ENCODE assay signal across 21 cellular contexts in genomic region chr12:22634883-22635282, GRCh38.
"Had no signal": no experiment of that assay in that cellular context is flagged by ENCODE, and none has a peak within 500 bp of the region (broad histone marks: within the 10 kb centered on the region; RNA-seq: fewer than 3 reads in every experiment).

No MANE protein-coding gene starts in this region.

- H3K27me3 ChIP-seq: spleen, thyroid gland had no signal

- H3K4me3 Mint-ChIP-seq: activated B cell treated with CpG ODN at 0.5 μM for 24 hours; activated CD8-positive, alpha-beta T cell treated with anti-CD3 and anti-CD28 coated beads, Interleukin-2, amount 10 ng/mL, durations not matched to agents 7 days and 5 days; activated T-cell treated with anti-CD3 and anti-CD28 coated beads, Interleukin-2, amount 50 U/mL, for 4 hours; neural crest cell; stimulated activated naive B cell treated with anti-CD40 and anti-IgM and Interleukin-4, amounts not matched to agents 10 μg/mL and 1 μg/mL and 100 μg/mL, for 72 hours had no signal

- H3K27ac Mint-ChIP-seq: activated B cell treated with CpG ODN at 0.5 μM for 24 hours; activated CD8-positive, alpha-beta T cell treated with anti-CD3 and anti-CD28 coated beads, Interleukin-2, amount 10 ng/mL, durations not matched to agents 7 days and 5 days; activated naive CD4-positive, alpha-beta T cell treated with anti-CD3 and anti-CD28 coated beads, Interleukin-2, amount 50 U/mL, for 72 hours; effector memory CD8-positive, alpha-beta T cell; stimulated activated naive B cell treated with anti-CD40 and anti-IgM and Interleukin-4, amounts not matched to agents 10 μg/mL and 1 μg/mL and 100 μg/mL, for 72 hours had no signal

- H3K4me3 ChIP-seq: lung, spleen, thyroid gland had no signal

- H3K27me3 Mint-ChIP-seq: activated B cell treated with CpG ODN at 0.5 μM for 24 hours; effector memory CD8-positive, alpha-beta T cell; stimulated activated naive B cell treated with anti-CD40 and anti-IgM and Interleukin-4, amounts not matched to agents 10 μg/mL and 1 μg/mL and 100 μg/mL, for 72 hours had no signal

- H3K9me3 Mint-ChIP-seq: activated B cell treated with CpG ODN at 0.5 μM for 24 hours; activated naive CD4-positive, alpha-beta T cell treated with anti-CD3 and anti-CD28 coated beads, Interleukin-2, amount 50 U/mL, for 72 hours; activated T-cell treated with anti-CD3 and anti-CD28 coated beads, Interleukin-2, amount 50 U/mL, for 4 hours; effector memory CD8-positive, alpha-beta T cell; neural crest cell; stimulated activated naive B cell treated with anti-CD40 and anti-IgM and Interleukin-4, amounts not matched to agents 10 μg/mL and 1 μg/mL and 100 μg/mL, for 72 hours had no signal

- H3K36me3 ChIP-seq: thyroid gland had no signal

- H3K27ac ChIP-seq: spleen, thyroid gland had no signal

- FAIRE-seq: kidney, urothelium cell line had no signal

- DNase-seq: activated B cell treated with CpG ODN at 0.5 μM for 24 hours; activated CD4-positive, alpha-beta T cell treated with anti-CD3 and anti-CD28 coated beads for 48 hours; activated CD8-positive, alpha-beta T cell treated with anti-CD3 and anti-CD28 coated beads, Interleukin-2, amount 10 ng/mL, durations not matched to agents 7 days and 5 days; activated effector memory CD4-positive, alpha-beta T cell treated with anti-CD3 and anti-CD28 coated beads, Interleukin-2, amount 50 U/mL, for 16 hours; activated T-cell treated with anti-CD3 and anti-CD28 coated beads, Interleukin-2, amount 50 U/mL, for 4 hours; amniotic stem cell; effector memory CD8-positive, alpha-beta T cell; hypothalamus; kidney; retina; spleen; stimulated activated CD4-positive, alpha-beta T cell treated with anti-CD3 and anti-CD28 coated beads, Interleukin-4, amount 100 ng/mL, for 4 hours; stimulated activated naive B cell treated with anti-CD40 and anti-IgM and Interleukin-4, amounts not matched to agents 10 μg/mL and 1 μg/mL and 100 μg/mL, for 72 hours; SW 1271; T-helper 2 cell; thyroid gland had no signal

- H3K9me3 ChIP-seq: spleen, thyroid gland had no signal

- ATAC-seq: activated CD8-positive, alpha-beta T cell treated with anti-CD3 and anti-CD28 coated beads, Interleukin-2, amount 10 ng/mL, durations not matched to agents 7 days and 5 days; activated T-cell treated with anti-CD3 and anti-CD28 coated beads, Interleukin-2, amount 50 U/mL, for 4 hours; effector memory CD8-positive, alpha-beta T cell; left lobe of liver; stimulated activated naive B cell treated with anti-CD40 and anti-IgM and Interleukin-4, amounts not matched to agents 10 μg/mL and 1 μg/mL and 100 μg/mL, for 72 hours had no signal
